Comparison of ENCODE assay signal across 20 cellular contexts in genomic region chr16:50802000-50802399, GRCh38.
DNase-seq lines count a peak whose midpoint lies in the region; ATAC-seq and TF ChIP-seq lines count a peak whose summit lies in the region.
"Had no signal": no experiment of that assay in that cellular context is flagged by ENCODE, and none has a peak within 500 bp of the region (broad histone marks: within the 10 kb centered on the region; RNA-seq: fewer than 3 reads in every experiment).

No MANE protein-coding gene starts in this region.

- H3K9ac ChIP-seq in fibroblast of lung (ENCODE audit: insufficient read depth, low read length), result no peak overlapping the region
- H3K9ac ChIP-seq: KMS-11 had no signal

- no peaks in the 10 kb centered on the region for H3K4me1 ChIP-seq in fibroblast of lung (ENCODE audit: control insufficient read depth, extremely low read depth, insufficient read depth, low read length)

- no peaks in the 10 kb centered on the region for H3K36me3 ChIP-seq in fibroblast of lung (ENCODE audit: control insufficient read depth, insufficient read depth, low read length)

- ATAC-seq in sciatic nerve (peak; percentile 41), HG03097 (IDR thresholded peaks at IDR 0.05; ENCODE audit: low FRiP score, unreplicated experiment) (no peak), GM19467 (IDR thresholded peaks at IDR 0.05; ENCODE audit: unreplicated experiment) (no peak)
- ATAC-seq: activated CD8-positive, alpha-beta memory T cell treated with anti-CD3 and anti-CD28 coated beads, Interleukin-2, amount 10 ng/mL, durations not matched to agents 7 days and 5 days; stimulated activated naive CD8-positive, alpha-beta T cell treated with anti-CD3 and anti-CD28 coated beads, Interleukin-15, Interleukin-2, amounts not matched to agents 100 U/mL and 50 U/mL, for 24 hours had no signal

- no peaks in the 10 kb centered on the region for H3K27me3 ChIP-seq in fibroblast of lung (ENCODE audit: control insufficient read depth, insufficient read depth, low read length)

- H3K4me2 ChIP-seq in fibroblast of lung (ENCODE audit: extremely low read depth, insufficient read depth, low read length), result no peak overlapping the region
- H3K4me2 ChIP-seq: KMS-11 had no signal

- H3K36me3 Mint-ChIP-seq in activated CD4-positive, alpha-beta memory T cell treated with anti-CD3 and anti-CD28 coated beads for 36 hours, result peaks cover 7% of the 10 kb centered on the region
- H3K36me3 Mint-ChIP-seq in activated CD4-positive, alpha-beta memory T cell treated with anti-CD3 and anti-CD28 coated beads, Interleukin-2, amount 10 ng/mL, durations not matched to agents 7 days and 5 days (ENCODE audit: low read depth), result peaks cover 35% of the 10 kb centered on the region

- H3K4me3 Mint-ChIP-seq in activated CD4-positive, alpha-beta memory T cell treated with anti-CD3 and anti-CD28 coated beads for 36 hours, result no peak overlapping the region
- H3K4me3 Mint-ChIP-seq in activated CD4-positive, alpha-beta memory T cell treated with anti-CD3 and anti-CD28 coated beads, Interleukin-2, amount 10 ng/mL, durations not matched to agents 7 days and 5 days, result no peak overlapping the region
- H3K4me3 Mint-ChIP-seq: activated CD8-positive, alpha-beta memory T cell treated with anti-CD3 and anti-CD28 coated beads, Interleukin-2, amount 10 ng/mL, durations not matched to agents 7 days and 5 days had no signal

- H3K9me3 ChIP-seq in fibroblast of lung (ENCODE audit: control insufficient read depth, insufficient read depth, low read depth, low read length), result no peaks in the 10 kb centered on the region

- POLR2A ChIA-PET in activated CD4-positive, alpha-beta memory T cell treated with anti-CD3 and anti-CD28 coated beads for 36 hours (lab: Charles Lee), result no interaction called here
- POLR2A ChIA-PET in activated CD4-positive, alpha-beta memory T cell treated with anti-CD3 and anti-CD28 coated beads, Interleukin-2, amount 10 ng/mL, durations not matched to agents 7 days and 5 days (lab: Charles Lee), result no interaction called here

- H3K9me3 Mint-ChIP-seq in activated CD4-positive, alpha-beta memory T cell treated with anti-CD3 and anti-CD28 coated beads for 36 hours, result no peaks in the 10 kb centered on the region
- no peaks in the 10 kb centered on the region for H3K9me3 Mint-ChIP-seq in activated CD4-positive, alpha-beta memory T cell treated with anti-CD3 and anti-CD28 coated beads, Interleukin-2, amount 10 ng/mL, durations not matched to agents 7 days and 5 days

- H3K27ac Mint-ChIP-seq in activated CD4-positive, alpha-beta memory T cell treated with anti-CD3 and anti-CD28 coated beads for 36 hours, result peak overlapping the region; percentile 50
- no peak overlapping the region for H3K27ac Mint-ChIP-seq in activated CD4-positive, alpha-beta memory T cell treated with anti-CD3 and anti-CD28 coated beads, Interleukin-2, amount 10 ng/mL, durations not matched to agents 7 days and 5 days
- H3K27ac Mint-ChIP-seq: activated CD8-positive, alpha-beta memory T cell treated with anti-CD3 and anti-CD28 coated beads, Interleukin-2, amount 10 ng/mL, durations not matched to agents 7 days and 5 days had no signal

- no peak for TF ChIP-seq CTCF in fibroblast of lung (conservative IDR thresholded peaks at IDR 0.05 in 1 of 2, IDR thresholded peaks at IDR 0.05 in 1 of 2; ENCODE audit: low read depth in 1 of 2, low read length in 2 of 2)

- no peaks in the 10 kb centered on the region for H3K27me3 Mint-ChIP-seq in activated CD4-positive, alpha-beta memory T cell treated with anti-CD3 and anti-CD28 coated beads for 36 hours
- H3K27me3 Mint-ChIP-seq in activated CD4-positive, alpha-beta memory T cell treated with anti-CD3 and anti-CD28 coated beads, Interleukin-2, amount 10 ng/mL, durations not matched to agents 7 days and 5 days, result no peaks in the 10 kb centered on the region
- H3K27me3 Mint-ChIP-seq: activated CD8-positive, alpha-beta memory T cell treated with anti-CD3 and anti-CD28 coated beads, Interleukin-2, amount 10 ng/mL, durations not matched to agents 7 days and 5 days had no signal

- no peaks in the 10 kb centered on the region for H3K79me2 ChIP-seq in fibroblast of lung (ENCODE audit: control insufficient read depth, insufficient read depth, low read length)

- H2AFZ ChIP-seq in fibroblast of lung (ENCODE audit: low read length), result no peak overlapping the region

- DNase-seq in activated CD4-positive, alpha-beta memory T cell treated with anti-CD3 and anti-CD28 coated beads for 36 hours, result no peak
- DNase-seq in activated CD4-positive, alpha-beta memory T cell treated with anti-CD3 and anti-CD28 coated beads, Interleukin-2, amount 10 ng/mL, durations not matched to agents 7 days and 5 days, result no peak
- DNase-seq in RPMI7951 (ENCODE audit: low read depth) (peak; percentile 13), fibroblast of lung (ENCODE audit: low read depth in 2 of 2) (peak; percentile 69 to 83), sciatic nerve (ENCODE audit: low spot score) (no peak), germinal center (ENCODE audit: low spot score) (no peak)
- DNase-seq: activated CD8-positive, alpha-beta memory T cell treated with anti-CD3 and anti-CD28 coated beads, Interleukin-2, amount 10 ng/mL, durations not matched to agents 7 days and 5 days; activated naive CD4-positive, alpha-beta T cell; caudate nucleus; effector CD4-positive, alpha-beta T cell; foreskin melanocyte; GOT3; NCI-H2171 treated with DMSO at 0.1 percent for 48 hours; NCI-H82; stimulated activated naive CD8-positive, alpha-beta T cell treated with anti-CD3 and anti-CD28 coated beads, Interleukin-15, Interleukin-2, amounts not matched to agents 100 U/mL and 50 U/mL, for 24 hours had no signal

- CTCF ChIA-PET in activated CD4-positive, alpha-beta memory T cell treated with anti-CD3 and anti-CD28 coated beads for 36 hours (lab: Charles Lee), result interaction anchor here (8.6 kb wide), 1 partner anchor 130 kb away, joined by 430 read pairs; the partner anchor contains the start of gene SNX20
- CTCF ChIA-PET in activated CD4-positive, alpha-beta memory T cell treated with anti-CD3 and anti-CD28 coated beads, Interleukin-2, amount 10 ng/mL, durations not matched to agents 7 days and 5 days (lab: Charles Lee), result interaction anchor here (5.7 kb wide), 1 partner anchor 135 kb away, joined by 288 read pairs; no protein-coding TSS in a partner anchor

- H3K4me1 Mint-ChIP-seq in activated CD4-positive, alpha-beta memory T cell treated with anti-CD3 and anti-CD28 coated beads for 36 hours (ENCODE audit: low read depth), result peaks cover 12% of the 10 kb centered on the region
- peaks cover 12% of the 10 kb centered on the region for H3K4me1 Mint-ChIP-seq in activated CD4-positive, alpha-beta memory T cell treated with anti-CD3 and anti-CD28 coated beads, Interleukin-2, amount 10 ng/mL, durations not matched to agents 7 days and 5 days

- intact Hi-C loops in activated CD4-positive, alpha-beta memory T cell treated with anti-CD3 and anti-CD28 coated beads for 36 hours (cut with micrococcal nuclease), result loop anchor here (10.0 kb wide), 1 partner anchor 587 kb away; no protein-coding TSS in a partner anchor
- intact Hi-C loops in sciatic nerve (cut with DNase I), result no loop called here

- no peaks in the 10 kb centered on the region for H4K20me1 ChIP-seq in fibroblast of lung (ENCODE audit: control insufficient read depth, extremely low read depth, insufficient read depth, low read length)

- no peak overlapping the region for H3K27ac ChIP-seq in fibroblast of lung (ENCODE audit: insufficient read depth, low read length)
- H3K27ac ChIP-seq: KMS-11, RWPE1, VCaP had no signal

- H3K4me3 ChIP-seq in fibroblast of lung (replicated peaks in 1 of 4; ENCODE audit: control extremely low read depth in 1 of 4, insufficient read depth in 1 of 4, low read depth in 3 of 4, low read length in 4 of 4), result no peak overlapping the region

Comparison
In these comparisons a context has a peak if more than half of its experiments do, and no peak if none do; other contexts are left out.
1. DNase-seq: peak in RPMI7951 (single experiment) and fibroblast of lung (2 of 2); none in activated CD4-positive, alpha-beta memory T cell treated with anti-CD3 and anti-CD28 coated beads for 36 hours (single experiment), activated CD4-positive, alpha-beta memory T cell treated with anti-CD3 and anti-CD28 coated beads, Interleukin-2, amount 10 ng/mL, durations not matched to agents 7 days and 5 days (single experiment), sciatic nerve (single experiment) and germinal center (single experiment).